Comparison of ENCODE assay signal across 32 cellular contexts in genomic region chr2:56099967-56100366, GRCh38.
"Had no signal": no experiment of that assay in that cellular context is flagged by ENCODE, and none has a peak within 500 bp of the region (broad histone marks: within the 10 kb centered on the region; RNA-seq: fewer than 3 reads in every experiment).

No MANE protein-coding gene starts in this region.

- H3K27ac Mint-ChIP-seq: activated CD4-positive, alpha-beta T cell treated with anti-CD3 and anti-CD28 coated beads, Interleukin-2, amount 10 ng/mL, durations not matched to agents 24 days and 14 days; activated CD8-positive, alpha-beta T cell treated with anti-CD3 and anti-CD28 coated beads for 36 hours; activated naive CD4-positive, alpha-beta T cell treated with anti-CD3 and anti-CD28 coated beads, Interleukin-2, amount 50 U/mL, for 24 hours; activated naive CD8-positive, alpha-beta T cell treated with anti-CD3 and anti-CD28 coated beads, Interleukin-2, amount 10 ng/mL, durations not matched to agents 7 days and 5 days; activated T-cell treated with anti-CD3 and anti-CD28 coated beads, Interleukin-2, amount 50 U/mL, for 72 hours; activated T-helper 17 cell treated with anti-CD3 and anti-CD28 coated beads, Interleukin-2, amount 50 U/mL, for 72 hours had no signal

- H3K4me3 ChIP-seq: ascending aorta, MG63, PC-9, SJCRH30, SK-N-MC had no signal

- H3K4me1 Mint-ChIP-seq: activated CD4-positive, alpha-beta T cell treated with anti-CD3 and anti-CD28 coated beads, Interleukin-2, amount 10 ng/mL, durations not matched to agents 24 days and 14 days; activated naive CD4-positive, alpha-beta T cell treated with anti-CD3 and anti-CD28 coated beads, Interleukin-2, amount 50 U/mL, for 24 hours; activated naive CD8-positive, alpha-beta T cell treated with anti-CD3 and anti-CD28 coated beads, Interleukin-2, amount 10 ng/mL, durations not matched to agents 7 days and 5 days; activated T-helper 17 cell treated with anti-CD3 and anti-CD28 coated beads, Interleukin-2, amount 50 U/mL, for 72 hours had no signal

- H3K9me3 Mint-ChIP-seq: activated CD4-positive, alpha-beta T cell treated with anti-CD3 and anti-CD28 coated beads, Interleukin-2, amount 10 ng/mL, durations not matched to agents 24 days and 14 days; activated T-helper 17 cell treated with anti-CD3 and anti-CD28 coated beads, Interleukin-2, amount 50 U/mL, for 72 hours had no signal

- H3K27ac ChIP-seq: ascending aorta, cardiac muscle cell, PC-9, RWPE1, SJCRH30, SK-N-MC had no signal

- H3K4me1 ChIP-seq: ascending aorta had no signal

- H3K4me2 ChIP-seq: PC-9 had no signal

- H3K9me3 ChIP-seq: ascending aorta, MG63 had no signal

- H3K4me3 Mint-ChIP-seq: activated CD4-positive, alpha-beta T cell treated with anti-CD3 and anti-CD28 coated beads, Interleukin-2, amount 10 ng/mL, durations not matched to agents 24 days and 14 days; activated CD8-positive, alpha-beta T cell treated with anti-CD3 and anti-CD28 coated beads for 36 hours; activated naive CD4-positive, alpha-beta T cell treated with anti-CD3 and anti-CD28 coated beads, Interleukin-2, amount 50 U/mL, for 24 hours; activated naive CD8-positive, alpha-beta T cell treated with anti-CD3 and anti-CD28 coated beads, Interleukin-2, amount 10 ng/mL, durations not matched to agents 7 days and 5 days; activated T-cell treated with anti-CD3 and anti-CD28 coated beads, Interleukin-2, amount 50 U/mL, for 72 hours; activated T-helper 17 cell treated with anti-CD3 and anti-CD28 coated beads, Interleukin-2, amount 50 U/mL, for 72 hours had no signal

- ATAC-seq: activated CD8-positive, alpha-beta T cell treated with anti-CD3 and anti-CD28 coated beads for 36 hours; activated T-cell treated with anti-CD3 and anti-CD28 coated beads, Interleukin-2, amount 50 U/mL, for 72 hours; activated T-helper 17 cell treated with anti-CD3 and anti-CD28 coated beads, Interleukin-2, amount 50 U/mL, for 72 hours had no signal

- H3K36me3 Mint-ChIP-seq: activated naive CD4-positive, alpha-beta T cell treated with anti-CD3 and anti-CD28 coated beads, Interleukin-2, amount 50 U/mL, for 24 hours; activated naive CD8-positive, alpha-beta T cell treated with anti-CD3 and anti-CD28 coated beads, Interleukin-2, amount 10 ng/mL, durations not matched to agents 7 days and 5 days had no signal

- H2AFZ ChIP-seq: PC-9 had no signal

- DNase-seq: activated CD4-positive, alpha-beta T cell treated with anti-CD3 and anti-CD28 coated beads, Interleukin-2, amount 10 ng/mL, durations not matched to agents 24 days and 14 days; activated CD4-positive, alpha-beta T cell treated with anti-CD3 and anti-CD28 coated beads, Interleukin-2, amount 50 U/mL, for 4 hours; activated CD8-positive, alpha-beta T cell treated with anti-CD3 and anti-CD28 coated beads for 36 hours; activated gamma-delta T cell; activated naive CD4-positive, alpha-beta T cell treated with Interleukin-2 at 50 U/mL for 16 hours; activated naive CD8-positive, alpha-beta T cell treated with anti-CD3 and anti-CD28 coated beads, Interleukin-2, amount 10 ng/mL, durations not matched to agents 7 days and 5 days; activated T-cell treated with anti-CD3 and anti-CD28 coated beads, Interleukin-2, amount 50 U/mL, for 1 hour; activated T-cell treated with anti-CD3 and anti-CD28 coated beads, Interleukin-2, amount 50 U/mL, for 72 hours; amygdala; Kasumi-1; KBM-7; MG63; NCI-H1048; NCI-H1105 treated with DMSO at 0.1 percent for 48 hours; NCI-H1436; NCI-H1694; NCI-H1930; NCI-H2081 treated with DMSO at 0.1 percent for 48 hours; NCI-H2171; NCI-H510A; NCI-H526; NCI-H748 treated with DMSO at 0.1 percent for 48 hours; PC-9; SHP77; T1000 had no signal

- H3K36me3 ChIP-seq: ascending aorta, cardiac muscle cell, MG63, SJCRH30 had no signal

- H3K27me3 Mint-ChIP-seq: activated CD4-positive, alpha-beta T cell treated with anti-CD3 and anti-CD28 coated beads, Interleukin-2, amount 10 ng/mL, durations not matched to agents 24 days and 14 days; activated CD8-positive, alpha-beta T cell treated with anti-CD3 and anti-CD28 coated beads for 36 hours; activated T-helper 17 cell treated with anti-CD3 and anti-CD28 coated beads, Interleukin-2, amount 50 U/mL, for 72 hours had no signal

- H3K27me3 ChIP-seq: ascending aorta, cardiac muscle cell, MG63 had no signal
